14 cellular contexts compared by ENCODE assay signal in genomic region chr10:124180947-124181549, GRCh38.
DNase-seq lines count a peak whose midpoint lies in the region; ATAC-seq and TF ChIP-seq lines count a peak whose summit lies in the region.
"Had no signal": no experiment of that assay in that cellular context is flagged by ENCODE, and none has a peak within 500 bp of the region (broad histone marks: within the 10 kb centered on the region; RNA-seq: fewer than 3 reads in every experiment).

No MANE protein-coding gene starts in this region.

- no peaks in the 10 kb centered on the region for H3K9me3 ChIP-seq in DND-41 (ENCODE audit: insufficient read depth, low read length, severe bottlenecking)
- H3K9me3 ChIP-seq: BLaER1 treated with 17β-estradiol and CSF1 and Interleukin-3, amounts not matched to agents 10 nM and 100 nM had no signal

- no peak overlapping the region for H3K9ac ChIP-seq in DND-41 (ENCODE audit: low read depth, low read length)
- H3K9ac ChIP-seq: BLaER1 treated with 17β-estradiol and CSF1 and Interleukin-3, amounts not matched to agents 10 nM and 100 nM had no signal

- H3K79me2 ChIP-seq in DND-41 (ENCODE audit: insufficient read depth, low read length): no peaks in the 10 kb centered on the region

- H3K36me3 ChIP-seq in DND-41 (ENCODE audit: insufficient read depth, low read length): no peaks in the 10 kb centered on the region
- H3K36me3 ChIP-seq: BLaER1 treated with 17β-estradiol and CSF1 and Interleukin-3, amounts not matched to agents 10 nM and 100 nM had no signal

- DNase-seq in DND-41: peak; percentile 1
- DNase-seq in H4 (ENCODE audit: low spot score): peak; percentile 35
- DNase-seq in astrocyte of the spinal cord (ENCODE audit: low read depth, low spot score): peak; percentile 88
- DNase-seq in kidney tubule cell (ENCODE audit: low spot score): peak; percentile 85
- no peak for DNase-seq in SK-N-DZ (ENCODE audit: low spot score)
- DNase-seq in NCI-H2196 treated with DMSO at 0.1 percent for 48 hours (lab: John Stamatoyannopoulos, UW; ENCODE audit: unreplicated experiment): no peak
- no peak for DNase-seq in NCI-H1417 (lab: John Stamatoyannopoulos, UW)
- DNase-seq: HFFc6; NCI-H1930; NCI-H774; stimulated activated CD4-positive, alpha-beta T cell treated with anti-CD3 and anti-CD28 coated beads, Interleukin-4, amount 100 ng/mL, for 1 hour; stimulated activated naive CD4-positive, alpha-beta T cell treated with Interleukin-2 at 50 U/mL for 16 hours had no signal

- H3K27ac ChIP-seq in DND-41 (ENCODE audit: low read length): no peak overlapping the region; the same call in 1 of the 2 replicates
- H3K27ac ChIP-seq: BLaER1 treated with 17β-estradiol and CSF1 and Interleukin-3, amounts not matched to agents 10 nM and 100 nM had no signal

- no peak overlapping the region for H3K4me2 ChIP-seq in DND-41 (ENCODE audit: insufficient read depth, low read length)

- no peak for TF ChIP-seq CTCF in DND-41 (IDR thresholded peaks at IDR 0.05; ENCODE audit: borderline replicate concordance, extremely low read depth, low read length, poor library complexity, severe bottlenecking)
- TF ChIP-seq CTCF in astrocyte of the spinal cord (IDR thresholded peaks at IDR 0.05; ENCODE audit: low read depth, low read length): no peak

- ATAC-seq in DND-41 (ENCODE audit: insufficient read depth, low read depth) (no peak), GM18907 (IDR thresholded peaks at IDR 0.05; ENCODE audit: unreplicated experiment) (no peak)

- peaks cover 17% of the 10 kb centered on the region for H3K4me1 ChIP-seq in DND-41 (ENCODE audit: insufficient read depth, low read length)

- H3K4me3 ChIP-seq in DND-41 (ENCODE audit: low read depth in 1 of 2, low read length in 2 of 2) (no peak overlapping the region), astrocyte of the spinal cord (ENCODE audit: low read depth, low read length) (no peak overlapping the region)
- H3K4me3 ChIP-seq: BLaER1 treated with 17β-estradiol and CSF1 and Interleukin-3, amounts not matched to agents 10 nM and 100 nM had no signal

- H4K20me1 ChIP-seq in DND-41 (ENCODE audit: insufficient read depth, low read length): no peaks in the 10 kb centered on the region
- H4K20me1 ChIP-seq: BLaER1 treated with 17β-estradiol and CSF1 and Interleukin-3, amounts not matched to agents 10 nM and 100 nM had no signal

- H2AFZ ChIP-seq in DND-41 (ENCODE audit: low read depth, low read length): no peak overlapping the region

- in situ Hi-C loops in astrocyte of the spinal cord (cut with HindIII; ENCODE audit: low sequenced_read_pairs): no loop called here

- no peaks in the 10 kb centered on the region for H3K27me3 ChIP-seq in DND-41 (ENCODE audit: insufficient read depth, low read length, poor library complexity)
- H3K27me3 ChIP-seq: BLaER1 treated with 17β-estradiol and CSF1 and Interleukin-3, amounts not matched to agents 10 nM and 100 nM had no signal

Comparison
In these comparisons a context has a peak if more than half of its experiments do, and no peak if none do; other contexts are left out.
1. DNase-seq: peak in DND-41 (single experiment), H4 (single experiment), astrocyte of the spinal cord (single experiment) and kidney tubule cell (single experiment); none in SK-N-DZ (single experiment), NCI-H2196 treated with DMSO at 0.1 percent for 48 hours (single experiment) and NCI-H1417 (0 of 3).